In genomic region chr9:37921168-37921510, GRCh38 we compare ENCODE assay signal across 10 cellular contexts.
"Had no signal": no experiment of that assay in that cellular context is flagged by ENCODE, and none has a peak within 500 bp of the region (broad histone marks: within the 10 kb centered on the region; RNA-seq: fewer than 3 reads in every experiment).

No MANE protein-coding gene starts in this region.

- DNase-seq: activated CD4-positive, alpha-beta memory T cell treated with anti-CD3 and anti-CD28 coated beads, Interleukin-2, amount 10 ng/mL, durations not matched to agents 7 days and 5 days; activated naive CD4-positive, alpha-beta T cell treated with Interleukin-2 at 50 U/mL for 16 hours; activated T-cell treated with anti-CD3 and anti-CD28 coated beads, Interleukin-2, amount 50 U/mL, for 48 hours; adrenal gland; cerebellar nuclear complex; T1000 had no signal

- H3K4me3 Mint-ChIP-seq: activated CD4-positive, alpha-beta memory T cell treated with anti-CD3 and anti-CD28 coated beads, Interleukin-2, amount 10 ng/mL, durations not matched to agents 7 days and 5 days; dendritic cell treated with granulocyte-macrophage colony-stimulating factor and Interleukin-4, amounts not matched to agents 40 ng/mL and 50 ng/mL, for 4 days; memory B cell; natural killer cell treated with Interleukin-12 subunit alpha and Interleukin-12 subunit beta and Interleukin-15 and Interleukin-18, amount 100 ng/mL, for 72 hours; stimulated activated effector memory CD8-positive, alpha-beta T cell treated with anti-CD3 and anti-CD28 coated beads, Interleukin-12 subunit alpha, Interleukin-12 subunit beta, amount 100 ng/mL, for 72 hours had no signal

- H3K9me3 Mint-ChIP-seq: activated CD4-positive, alpha-beta memory T cell treated with anti-CD3 and anti-CD28 coated beads, Interleukin-2, amount 10 ng/mL, durations not matched to agents 7 days and 5 days; dendritic cell treated with granulocyte-macrophage colony-stimulating factor and Interleukin-4, amounts not matched to agents 40 ng/mL and 50 ng/mL, for 4 days; memory B cell; natural killer cell treated with Interleukin-12 subunit alpha and Interleukin-12 subunit beta and Interleukin-15 and Interleukin-18, amount 100 ng/mL, for 72 hours; stimulated activated effector memory CD8-positive, alpha-beta T cell treated with anti-CD3 and anti-CD28 coated beads, Interleukin-12 subunit alpha, Interleukin-12 subunit beta, amount 100 ng/mL, for 72 hours had no signal

- ATAC-seq: natural killer cell treated with Interleukin-12 subunit alpha and Interleukin-12 subunit beta and Interleukin-15 and Interleukin-18, amount 100 ng/mL, for 72 hours; stimulated activated effector memory CD8-positive, alpha-beta T cell treated with anti-CD3 and anti-CD28 coated beads, Interleukin-12 subunit alpha, Interleukin-12 subunit beta, amount 100 ng/mL, for 72 hours had no signal

- H3K36me3 Mint-ChIP-seq: memory B cell; natural killer cell treated with Interleukin-12 subunit alpha and Interleukin-12 subunit beta and Interleukin-15 and Interleukin-18, amount 100 ng/mL, for 72 hours; stimulated activated effector memory CD8-positive, alpha-beta T cell treated with anti-CD3 and anti-CD28 coated beads, Interleukin-12 subunit alpha, Interleukin-12 subunit beta, amount 100 ng/mL, for 72 hours had no signal

- H3K27me3 Mint-ChIP-seq: activated CD4-positive, alpha-beta memory T cell treated with anti-CD3 and anti-CD28 coated beads, Interleukin-2, amount 10 ng/mL, durations not matched to agents 7 days and 5 days; dendritic cell treated with granulocyte-macrophage colony-stimulating factor and Interleukin-4, amounts not matched to agents 40 ng/mL and 50 ng/mL, for 4 days; memory B cell; natural killer cell treated with Interleukin-12 subunit alpha and Interleukin-12 subunit beta and Interleukin-15 and Interleukin-18, amount 100 ng/mL, for 72 hours had no signal

- H3K27ac Mint-ChIP-seq: activated CD4-positive, alpha-beta memory T cell treated with anti-CD3 and anti-CD28 coated beads, Interleukin-2, amount 10 ng/mL, durations not matched to agents 7 days and 5 days; dendritic cell treated with granulocyte-macrophage colony-stimulating factor and Interleukin-4, amounts not matched to agents 40 ng/mL and 50 ng/mL, for 4 days; memory B cell; natural killer cell treated with Interleukin-12 subunit alpha and Interleukin-12 subunit beta and Interleukin-15 and Interleukin-18, amount 100 ng/mL, for 72 hours; stimulated activated effector memory CD8-positive, alpha-beta T cell treated with anti-CD3 and anti-CD28 coated beads, Interleukin-12 subunit alpha, Interleukin-12 subunit beta, amount 100 ng/mL, for 72 hours had no signal

- H3K4me1 Mint-ChIP-seq: memory B cell had no signal
